18 cellular contexts compared by ENCODE assay signal in the genomic region with DNA sequence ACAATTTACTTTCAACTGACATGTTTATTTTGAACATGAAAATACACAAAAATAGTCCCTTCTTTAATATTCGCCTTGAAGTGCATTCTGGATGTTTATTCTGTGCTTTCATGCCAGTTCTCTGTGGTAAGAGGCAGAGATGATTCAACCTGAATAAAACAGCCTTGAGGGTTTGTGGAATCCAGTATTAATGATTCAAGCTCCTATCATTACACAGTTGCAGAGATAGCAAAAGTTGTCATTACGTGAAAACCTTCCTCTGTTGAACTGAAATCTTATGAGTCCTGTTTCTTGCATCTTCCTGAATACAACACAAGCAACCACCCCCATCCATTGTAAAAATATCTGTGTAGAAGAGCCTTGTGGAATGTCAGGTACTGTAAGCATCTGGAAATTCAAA.
DNase-seq lines count a peak whose midpoint lies in the region; ATAC-seq and TF ChIP-seq lines count a peak whose summit lies in the region.
"Had no signal": no experiment of that assay in that cellular context is flagged by ENCODE, and none has a peak within 500 bp of the region (broad histone marks: within the 10 kb centered on the region; RNA-seq: fewer than 3 reads in every experiment).

No MANE protein-coding gene starts in this region.

- no peak overlapping the region for H2BK20ac ChIP-seq in IMR-90 (ENCODE audit: low read depth, low read length)

- dilution Hi-C loops in IMR-90 (cut with HindIII; ENCODE audit: low sequenced_read_pairs, unreplicated experiment) = no loop called here

- no peak overlapping the region for H3K18ac ChIP-seq in IMR-90 (ENCODE audit: low read depth, low read length)

- no peaks in the 10 kb centered on the region for H3K27me3 ChIP-seq in IMR-90 (ENCODE audit: control insufficient read depth, insufficient read depth, low read length)
- H3K27me3 ChIP-seq: colonic mucosa, neural progenitor cell, sigmoid colon had no signal

- H3K9me3 ChIP-seq in IMR-90 (ENCODE audit: control insufficient read depth, insufficient read depth, low read length) = no peaks in the 10 kb centered on the region
- H3K9me3 ChIP-seq: colonic mucosa, HAP-1, sigmoid colon had no signal

- peak; percentile 85 for ATAC-seq in IMR-90 (ENCODE audit: low read depth)
- ATAC-seq in HG03139 (IDR thresholded peaks at IDR 0.05; ENCODE audit: unreplicated experiment) = no peak
- ATAC-seq: esophagus mucosa; stimulated activated naive B cell treated with anti-CD40 and anti-IgM and Interleukin-4, amounts not matched to agents 10 μg/mL and 1 μg/mL and 100 μg/mL, for 72 hours had no signal

- H3K4me1 ChIP-seq in IMR-90 (ENCODE audit: control insufficient read depth, insufficient read depth, low read length) = no peaks in the 10 kb centered on the region
- H3K4me1 ChIP-seq: colonic mucosa, HAP-1, sigmoid colon had no signal

- H2BK15ac ChIP-seq in IMR-90 (ENCODE audit: low read depth, low read length) = no peak overlapping the region

- peak; percentile 29 for DNase-seq in AG08396 (ENCODE audit: low spot score)
- peak; percentile 89 for DNase-seq in IMR-90
- DNase-seq in choroid plexus epithelial cell (ENCODE audit: low read depth) = peak; percentile 74
- peak; percentile 84 for DNase-seq in kidney tubule cell (ENCODE audit: low spot score)
- no peak for DNase-seq in NCI-H1436 treated with DMSO at 0.1 percent for 48 hours (lab: John Stamatoyannopoulos, UW)
- no peak for DNase-seq in activated CD4-positive, alpha-beta T cell treated with anti-CD3 and anti-CD28 coated beads for 4 hours
- DNase-seq in DMS53 (lab: John Stamatoyannopoulos, UW) = no peak
- DNase-seq: activated naive CD8-positive, alpha-beta T cell treated with anti-CD3 and anti-CD28 coated beads for 36 hours; AML-193; colonic mucosa; NCI-H510A; sigmoid colon; stimulated activated naive B cell treated with anti-CD40 and anti-IgM and Interleukin-4, amounts not matched to agents 10 μg/mL and 1 μg/mL and 100 μg/mL, for 72 hours had no signal

- H3K36me3 ChIP-seq in IMR-90 (ENCODE audit: control insufficient read depth, insufficient read depth, low read length) = no peaks in the 10 kb centered on the region
- H3K36me3 ChIP-seq: colonic mucosa, HAP-1, neural progenitor cell, sigmoid colon had no signal

- no peaks in the 10 kb centered on the region for H4K20me1 ChIP-seq in IMR-90 (ENCODE audit: insufficient read depth, low read length)

- no peaks in the 10 kb centered on the region for H3K9me1 ChIP-seq in IMR-90 (ENCODE audit: insufficient read depth, low read length)

- no peak overlapping the region for H2BK120ac ChIP-seq in IMR-90 (ENCODE audit: low read depth, low read length)

- no peak overlapping the region for H3K56ac ChIP-seq in IMR-90 (ENCODE audit: extremely low read depth, insufficient read depth, low read length)

- H2AFZ ChIP-seq in IMR-90 (replicated peaks; ENCODE audit: low read length, poor library complexity) = no peak overlapping the region
- H2AFZ ChIP-seq: neural progenitor cell had no signal

- WGBS in IMR-90 (ENCODE audit: extremely low coverage in 2 of 2, insufficient read length in 1 of 2), 2 experiments = no CpG with 5 or more reads among the region's 2 CpGs

- H2BK5ac ChIP-seq in IMR-90 (ENCODE audit: low read depth, low read length, poor library complexity, severe bottlenecking) = peak overlapping the region; percentile 12

- TF ChIP-seq RAD21 in IMR-90 (IDR thresholded peaks at IDR 0.05; ENCODE audit: low read length) = no peak

- in situ Hi-C loops in IMR-90 (cut with MboI; ENCODE audit: low sequenced_read_pairs) = no loop called here

- no peak overlapping the region for H3K9ac ChIP-seq in IMR-90 (ENCODE audit: low read depth, low read length)
- H3K9ac ChIP-seq: KMS-11, neural progenitor cell had no signal

- no peak overlapping the region for H4K8ac ChIP-seq in IMR-90 (ENCODE audit: low read depth in 2 of 2, low read length in 2 of 2)

- TF ChIP-seq CTCF in IMR-90 (conservative IDR thresholded peaks at IDR 0.05; ENCODE audit: low read depth, low read length) (no peak), choroid plexus epithelial cell (conservative IDR thresholded peaks at IDR 0.05; ENCODE audit: low read depth, low read length) (no peak)

- POLR2A ChIA-PET in IMR-90 (lab: Charles Lee; ENCODE audit: unreplicated experiment) = no interaction called here

- peak overlapping the region; percentile 34; the same call in 1 of the 2 replicates for H3K4me2 ChIP-seq in IMR-90 (ENCODE audit: low read depth, low read length)
- H3K4me2 ChIP-seq: KMS-11, neural progenitor cell had no signal

- no peak overlapping the region for H3K14ac ChIP-seq in IMR-90 (replicated peaks; ENCODE audit: low read depth, low read length)

- H3K23ac ChIP-seq in IMR-90 (ENCODE audit: low read depth, low read length) = no peak overlapping the region

- CTCF ChIA-PET in IMR-90 (lab: Yijun Ruan, JAX) = no interaction called here

- H3K79me1 ChIP-seq in IMR-90 (ENCODE audit: low read depth in 1 of 2, low read length in 2 of 2) = no peaks in the 10 kb centered on the region

- H4K5ac ChIP-seq in IMR-90 (ENCODE audit: low read depth, low read length) = no peak overlapping the region

- H4K91ac ChIP-seq in IMR-90 (ENCODE audit: insufficient read depth, low read depth, low read length) = no peak overlapping the region

- H2AK9ac ChIP-seq in IMR-90 (replicated peaks; ENCODE audit: low read depth, low read length, poor library complexity) = no peak overlapping the region

- H3K4me3 ChIP-seq in IMR-90 (ENCODE audit: insufficient read depth, low read depth, low read length) (no peak overlapping the region), choroid plexus epithelial cell (ENCODE audit: low read depth, low read length) (no peak overlapping the region)
- H3K4me3 ChIP-seq: colonic mucosa, HAP-1, neural progenitor cell, sigmoid colon had no signal

- no TSS peak for BruUV-seq in IMR-90 (replicated peaks; lab: Mats Ljungman, UMichigan)

- no peak for TF ChIP-seq POLR2A in IMR-90 (IDR thresholded peaks at IDR 0.05; ENCODE audit: low read depth, low read length)

- intact Hi-C loops in IMR-90 (cut with micrococcal nuclease) = no loop called here

- no peak overlapping the region for H2AK5ac ChIP-seq in IMR-90 (ENCODE audit: low read depth, low read length)

- H3K4ac ChIP-seq in IMR-90 (ENCODE audit: low read depth, low read length) = no peak overlapping the region

- no peak overlapping the region for H3K27ac ChIP-seq in IMR-90 (ENCODE audit: insufficient read depth, low read length)
- H3K27ac ChIP-seq: colonic mucosa, KMS-11, neural progenitor cell, sigmoid colon had no signal

TF ChIP-seq in IMR-90, 13 proteins besides CTCF, POLR2A, EP300 and RAD21:
- no peak for TF ChIP-seq BHLHE40 (IDR thresholded peaks at IDR 0.05; ENCODE audit: low read depth, low read length)
- TF ChIP-seq CEBPB (IDR thresholded peaks at IDR 0.05; ENCODE audit: low read depth, low read length) = peak; percentile 63
- no peak for TF ChIP-seq NFE2L2 (IDR thresholded peaks at IDR 0.05; ENCODE audit: low read depth, low read length)
- TF ChIP-seq SMC3 (IDR thresholded peaks at IDR 0.05; ENCODE audit: low read depth, low read length) = no peak
- TF ChIP-seq FOS (IDR thresholded peaks at IDR 0.05; ENCODE audit: low read depth, low read length) = peak; percentile 70
- peak; percentile 50 for TF ChIP-seq MAFK (IDR thresholded peaks at IDR 0.05; ENCODE audit: low read depth, low read length)

Comparison
In these comparisons a context has a peak if more than half of its experiments do, and no peak if none do; other contexts are left out.
1. DNase-seq: peak in AG08396 (single experiment), IMR-90 (single experiment), choroid plexus epithelial cell (single experiment) and kidney tubule cell (single experiment); none in NCI-H1436 treated with DMSO at 0.1 percent for 48 hours (single experiment), activated CD4-positive, alpha-beta T cell treated with anti-CD3 and anti-CD28 coated beads for 4 hours (0 of 2) and DMS53 (single experiment).